ENCODE assay signal across 1 cellular context in the genomic region with DNA sequence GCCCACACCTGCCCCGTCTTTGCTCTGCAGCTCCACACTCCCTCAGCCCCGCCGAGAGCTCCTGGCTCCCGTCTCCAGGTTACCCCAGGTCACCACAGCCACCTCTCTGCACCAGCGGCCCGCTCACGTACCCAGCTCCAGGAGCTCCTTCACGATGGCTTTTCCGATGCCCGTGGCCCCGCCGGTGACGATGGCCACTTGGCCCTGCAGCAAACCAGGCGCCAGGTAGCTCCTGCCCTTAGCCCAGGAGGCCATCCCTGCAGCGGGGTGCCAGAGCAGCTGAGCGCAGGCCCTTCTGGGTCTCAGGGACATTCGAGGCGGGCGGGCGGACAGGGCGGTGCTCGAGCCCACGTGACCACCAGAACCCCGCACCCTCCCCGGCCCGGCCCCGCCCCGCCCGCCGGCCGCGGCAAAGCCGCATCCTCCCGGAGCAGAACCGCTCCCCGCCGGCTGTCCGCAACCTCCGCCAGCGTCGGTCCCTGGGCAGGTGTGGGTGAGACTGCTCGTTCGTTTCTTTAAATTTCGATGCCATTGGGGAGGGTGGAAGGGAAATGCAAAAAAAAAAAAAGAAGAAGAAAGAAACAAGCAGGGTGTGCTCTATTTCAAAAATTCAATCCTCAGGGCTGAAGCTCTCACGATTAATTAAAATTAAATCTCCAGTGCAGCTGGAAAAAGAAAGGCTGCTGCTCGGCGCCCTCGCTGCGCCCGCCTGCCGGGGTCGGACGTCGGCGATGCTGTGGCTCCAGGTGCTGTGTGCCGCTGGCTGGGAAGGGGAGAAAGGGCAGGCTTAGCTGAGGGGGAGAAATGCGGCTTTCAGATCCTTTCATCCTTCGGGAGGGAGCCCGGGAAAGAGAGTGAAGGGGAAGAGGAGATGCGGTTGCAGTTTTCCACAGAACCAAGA.
TF ChIP-seq lines count a peak whose summit lies in the region.

Gene PECR, minus strand, starts transcription at position 323 of the 901 bp plus-strand sequence. Its CDS starts 68 bp downstream, at position 255.
Gene TMEM169, plus strand, starts transcription at position 433 of the 901 bp plus-strand sequence. CDS start 14,045 bp downstream, outside the sequence.

TF ChIP-seq in K562, 482 proteins besides CTCF, POLR2A, EP300 and RAD21 (continued from another document and continues in another):
- TF ChIP-seq CEBPZ (IDR thresholded peaks at IDR 0.05; ENCODE audit: borderline replicate concordance, low read depth, low read length) (no peak), ZNF695 (CRISPR knock-in tag; IDR thresholded peaks at IDR 0.05) (no peak), PTTG1 (tag; IDR thresholded peaks at IDR 0.05; ENCODE audit: low read depth) (no peak), NFXL1 (CRISPR knock-in tag; IDR thresholded peaks at IDR 0.05) (no peak), RUNX1 (IDR thresholded peaks at IDR 0.05; ENCODE audit: low read depth) (no peak), BHLHE40 (IDR thresholded peaks at IDR 0.05; ENCODE audit: low read length) (peak; percentile 40; the same call in 1 of the 2 replicates), SP2 (IDR thresholded peaks at IDR 0.05; ENCODE audit: extremely low read depth, low read depth, low read length, poor library complexity, severe bottlenecking) (no peak), ZNF449 (CRISPR knock-in tag; IDR thresholded peaks at IDR 0.05) (no peak), HIVEP1 (CRISPR knock-in tag; IDR thresholded peaks at IDR 0.05) (no peak), XRCC3 (IDR thresholded peaks at IDR 0.05) (no peak), ATF7 (IDR thresholded peaks at IDR 0.05) (peak; percentile 25; the same call in 1 of the 2 replicates), KLF1 (tag; IDR thresholded peaks at IDR 0.05) (no peak), HDAC2 (IDR thresholded peaks at IDR 0.05) (no peak), MCM2 (IDR thresholded peaks at IDR 0.05; ENCODE audit: low read depth) (no peak), SNAPC5 (CRISPR knock-in tag; IDR thresholded peaks at IDR 0.05) (no peak), NRF1 (conservative IDR thresholded peaks at IDR 0.05 in 1 of 2, IDR thresholded peaks at IDR 0.05 in 1 of 2) (peak; percentile 25 to 41; a peak in 3 of 4 replicates), CTBP1 (IDR thresholded peaks at IDR 0.05; ENCODE audit: borderline replicate concordance) (peak; percentile 54; the same call in 1 of the 2 replicates), KDM4B (IDR thresholded peaks at IDR 0.05; ENCODE audit: borderline replicate concordance in 2 of 2, low read depth in 1 of 2) (no peak), CC2D1A (IDR thresholded peaks at IDR 0.05) (no peak), ZNF764 (CRISPR knock-in tag; IDR thresholded peaks at IDR 0.05; ENCODE audit: low read depth) (no peak), NCOA4 (IDR thresholded peaks at IDR 0.05; ENCODE audit: partially characterized antibody) (no peak), BRD4 (IDR thresholded peaks at IDR 0.05) (no peak), BCOR (IDR thresholded peaks at IDR 0.05) (no peak), HNRNPUL1 (IDR thresholded peaks at IDR 0.05; ENCODE audit: low read length) (no peak), PHB2 (IDR thresholded peaks at IDR 0.05; ENCODE audit: low read depth) (no peak), ZNF280B (CRISPR knock-in tag; IDR thresholded peaks at IDR 0.05) (no peak)
- TF ChIP-seq, protein P1, sequence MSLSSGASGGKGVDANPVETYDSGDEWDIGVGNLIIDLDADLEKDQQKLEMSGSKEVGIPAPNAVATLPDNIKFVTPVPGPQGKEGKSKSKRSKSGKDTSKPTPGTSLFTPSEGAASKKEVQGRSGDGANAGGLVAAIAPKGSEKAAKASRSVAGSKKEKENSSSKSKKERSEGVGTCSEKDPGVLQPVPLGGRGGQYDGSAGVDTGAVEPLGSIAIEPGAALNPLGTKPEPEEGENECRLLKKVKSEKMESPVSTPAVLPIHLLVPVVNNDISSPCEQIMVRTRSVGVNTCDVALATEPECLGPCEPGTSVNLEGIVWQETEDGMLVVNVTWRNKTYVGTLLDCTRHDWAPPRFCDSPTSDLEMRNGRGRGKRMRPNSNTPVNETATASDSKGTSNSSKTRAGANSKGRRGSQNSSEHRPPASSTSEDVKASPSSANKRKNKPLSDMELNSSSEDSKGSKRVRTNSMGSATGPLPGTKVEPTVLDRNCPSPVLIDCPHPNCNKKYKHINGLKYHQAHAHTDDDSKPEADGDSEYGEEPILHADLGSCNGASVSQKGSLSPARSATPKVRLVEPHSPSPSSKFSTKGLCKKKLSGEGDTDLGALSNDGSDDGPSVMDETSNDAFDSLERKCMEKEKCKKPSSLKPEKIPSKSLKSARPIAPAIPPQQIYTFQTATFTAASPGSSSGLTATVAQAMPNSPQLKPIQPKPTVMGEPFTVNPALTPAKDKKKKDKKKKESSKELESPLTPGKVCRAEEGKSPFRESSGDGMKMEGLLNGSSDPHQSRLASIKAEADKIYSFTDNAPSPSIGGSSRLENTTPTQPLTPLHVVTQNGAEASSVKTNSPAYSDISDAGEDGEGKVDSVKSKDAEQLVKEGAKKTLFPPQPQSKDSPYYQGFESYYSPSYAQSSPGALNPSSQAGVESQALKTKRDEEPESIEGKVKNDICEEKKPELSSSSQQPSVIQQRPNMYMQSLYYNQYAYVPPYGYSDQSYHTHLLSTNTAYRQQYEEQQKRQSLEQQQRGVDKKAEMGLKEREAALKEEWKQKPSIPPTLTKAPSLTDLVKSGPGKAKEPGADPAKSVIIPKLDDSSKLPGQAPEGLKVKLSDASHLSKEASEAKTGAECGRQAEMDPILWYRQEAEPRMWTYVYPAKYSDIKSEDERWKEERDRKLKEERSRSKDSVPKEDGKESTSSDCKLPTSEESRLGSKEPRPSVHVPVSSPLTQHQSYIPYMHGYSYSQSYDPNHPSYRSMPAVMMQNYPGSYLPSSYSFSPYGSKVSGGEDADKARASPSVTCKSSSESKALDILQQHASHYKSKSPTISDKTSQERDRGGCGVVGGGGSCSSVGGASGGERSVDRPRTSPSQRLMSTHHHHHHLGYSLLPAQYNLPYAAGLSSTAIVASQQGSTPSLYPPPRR (CRISPR knock-in tag; IDR thresholded peaks at IDR 0.05; ENCODE audit: borderline replicate concordance) = no peak
- TF ChIP-seq, protein P2, sequence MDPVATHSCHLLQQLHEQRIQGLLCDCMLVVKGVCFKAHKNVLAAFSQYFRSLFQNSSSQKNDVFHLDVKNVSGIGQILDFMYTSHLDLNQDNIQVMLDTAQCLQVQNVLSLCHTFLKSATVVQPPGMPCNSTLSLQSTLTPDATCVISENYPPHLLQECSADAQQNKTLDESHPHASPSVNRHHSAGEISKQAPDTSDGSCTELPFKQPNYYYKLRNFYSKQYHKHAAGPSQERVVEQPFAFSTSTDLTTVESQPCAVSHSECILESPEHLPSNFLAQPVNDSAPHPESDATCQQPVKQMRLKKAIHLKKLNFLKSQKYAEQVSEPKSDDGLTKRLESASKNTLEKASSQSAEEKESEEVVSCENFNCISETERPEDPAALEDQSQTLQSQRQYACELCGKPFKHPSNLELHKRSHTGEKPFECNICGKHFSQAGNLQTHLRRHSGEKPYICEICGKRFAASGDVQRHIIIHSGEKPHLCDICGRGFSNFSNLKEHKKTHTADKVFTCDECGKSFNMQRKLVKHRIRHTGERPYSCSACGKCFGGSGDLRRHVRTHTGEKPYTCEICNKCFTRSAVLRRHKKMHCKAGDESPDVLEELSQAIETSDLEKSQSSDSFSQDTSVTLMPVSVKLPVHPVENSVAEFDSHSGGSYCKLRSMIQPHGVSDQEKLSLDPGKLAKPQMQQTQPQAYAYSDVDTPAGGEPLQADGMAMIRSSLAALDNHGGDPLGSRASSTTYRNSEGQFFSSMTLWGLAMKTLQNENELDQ (CRISPR knock-in tag; IDR thresholded peaks at IDR 0.05; ENCODE audit: borderline replicate concordance) = no peak
- TF ChIP-seq, protein P3, sequence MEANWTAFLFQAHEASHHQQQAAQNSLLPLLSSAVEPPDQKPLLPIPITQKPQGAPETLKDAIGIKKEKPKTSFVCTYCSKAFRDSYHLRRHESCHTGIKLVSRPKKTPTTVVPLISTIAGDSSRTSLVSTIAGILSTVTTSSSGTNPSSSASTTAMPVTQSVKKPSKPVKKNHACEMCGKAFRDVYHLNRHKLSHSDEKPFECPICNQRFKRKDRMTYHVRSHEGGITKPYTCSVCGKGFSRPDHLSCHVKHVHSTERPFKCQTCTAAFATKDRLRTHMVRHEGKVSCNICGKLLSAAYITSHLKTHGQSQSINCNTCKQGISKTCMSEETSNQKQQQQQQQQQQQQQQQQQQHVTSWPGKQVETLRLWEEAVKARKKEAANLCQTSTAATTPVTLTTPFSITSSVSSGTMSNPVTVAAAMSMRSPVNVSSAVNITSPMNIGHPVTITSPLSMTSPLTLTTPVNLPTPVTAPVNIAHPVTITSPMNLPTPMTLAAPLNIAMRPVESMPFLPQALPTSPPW (CRISPR knock-in tag; IDR thresholded peaks at IDR 0.05) = peak; percentile 76
- TF ChIP-seq, protein P4, sequence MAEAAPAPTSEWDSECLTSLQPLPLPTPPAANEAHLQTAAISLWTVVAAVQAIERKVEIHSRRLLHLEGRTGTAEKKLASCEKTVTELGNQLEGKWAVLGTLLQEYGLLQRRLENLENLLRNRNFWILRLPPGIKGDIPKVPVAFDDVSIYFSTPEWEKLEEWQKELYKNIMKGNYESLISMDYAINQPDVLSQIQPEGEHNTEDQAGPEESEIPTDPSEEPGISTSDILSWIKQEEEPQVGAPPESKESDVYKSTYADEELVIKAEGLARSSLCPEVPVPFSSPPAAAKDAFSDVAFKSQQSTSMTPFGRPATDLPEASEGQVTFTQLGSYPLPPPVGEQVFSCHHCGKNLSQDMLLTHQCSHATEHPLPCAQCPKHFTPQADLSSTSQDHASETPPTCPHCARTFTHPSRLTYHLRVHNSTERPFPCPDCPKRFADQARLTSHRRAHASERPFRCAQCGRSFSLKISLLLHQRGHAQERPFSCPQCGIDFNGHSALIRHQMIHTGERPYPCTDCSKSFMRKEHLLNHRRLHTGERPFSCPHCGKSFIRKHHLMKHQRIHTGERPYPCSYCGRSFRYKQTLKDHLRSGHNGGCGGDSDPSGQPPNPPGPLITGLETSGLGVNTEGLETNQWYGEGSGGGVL (CRISPR knock-in tag; IDR thresholded peaks at IDR 0.05) = no peak
- TF ChIP-seq, protein P5, sequence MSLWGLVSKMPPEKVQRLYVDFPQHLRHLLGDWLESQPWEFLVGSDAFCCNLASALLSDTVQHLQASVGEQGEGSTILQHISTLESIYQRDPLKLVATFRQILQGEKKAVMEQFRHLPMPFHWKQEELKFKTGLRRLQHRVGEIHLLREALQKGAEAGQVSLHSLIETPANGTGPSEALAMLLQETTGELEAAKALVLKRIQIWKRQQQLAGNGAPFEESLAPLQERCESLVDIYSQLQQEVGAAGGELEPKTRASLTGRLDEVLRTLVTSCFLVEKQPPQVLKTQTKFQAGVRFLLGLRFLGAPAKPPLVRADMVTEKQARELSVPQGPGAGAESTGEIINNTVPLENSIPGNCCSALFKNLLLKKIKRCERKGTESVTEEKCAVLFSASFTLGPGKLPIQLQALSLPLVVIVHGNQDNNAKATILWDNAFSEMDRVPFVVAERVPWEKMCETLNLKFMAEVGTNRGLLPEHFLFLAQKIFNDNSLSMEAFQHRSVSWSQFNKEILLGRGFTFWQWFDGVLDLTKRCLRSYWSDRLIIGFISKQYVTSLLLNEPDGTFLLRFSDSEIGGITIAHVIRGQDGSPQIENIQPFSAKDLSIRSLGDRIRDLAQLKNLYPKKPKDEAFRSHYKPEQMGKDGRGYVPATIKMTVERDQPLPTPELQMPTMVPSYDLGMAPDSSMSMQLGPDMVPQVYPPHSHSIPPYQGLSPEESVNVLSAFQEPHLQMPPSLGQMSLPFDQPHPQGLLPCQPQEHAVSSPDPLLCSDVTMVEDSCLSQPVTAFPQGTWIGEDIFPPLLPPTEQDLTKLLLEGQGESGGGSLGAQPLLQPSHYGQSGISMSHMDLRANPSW (CRISPR knock-in tag; IDR thresholded peaks at IDR 0.05) = no peak
